ENCODE assay signal across 7 cellular contexts in the genomic region with DNA sequence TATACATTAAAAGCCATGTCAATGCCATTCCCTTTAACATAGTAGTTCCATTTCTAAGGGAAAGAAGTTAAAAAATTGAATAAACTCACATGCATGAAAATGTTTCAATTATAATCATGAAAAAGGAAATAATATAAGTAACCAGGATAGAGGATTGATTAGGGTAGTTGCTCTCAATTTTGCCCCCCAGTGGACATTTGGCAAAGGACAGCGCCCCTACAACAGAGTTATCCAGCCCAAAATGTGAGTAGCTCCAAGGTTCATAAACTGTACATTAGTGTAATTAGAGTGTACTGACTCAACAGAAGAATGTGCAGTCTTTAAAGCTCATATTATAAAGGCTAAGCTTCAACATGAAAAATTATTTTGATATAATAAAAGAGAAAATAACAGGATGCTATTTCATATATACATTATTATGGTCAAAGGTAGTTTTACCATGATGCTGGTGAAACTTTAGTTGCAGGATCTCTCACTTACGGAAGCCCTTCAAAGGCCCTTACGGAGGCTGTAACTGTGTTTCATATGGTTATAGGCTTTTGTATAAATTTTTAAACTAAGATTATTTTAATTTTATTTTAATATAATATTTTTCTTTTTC.
A peak's percentile ranks its signal among the peaks of the same experiment; 100 is the strongest.
DNase-seq lines count a peak whose midpoint lies in the region; ATAC-seq, FAIRE-seq and TF ChIP-seq lines count a peak whose summit lies in the region.

No MANE protein-coding gene starts in this region.

- no peak for TF ChIP-seq POLR2A in Peyer's patch (IDR thresholded peaks at IDR 0.05)

- no peaks in the 10 kb centered on the region for H3F3A ChIP-seq in DOHH2 (ENCODE audit: control insufficient read depth, insufficient read depth)

- WGBS in pancreas, 2 donors, result 89 to 91% methylated on average over 3 of the region's 3 CpGs

- no peak overlapping the region for H3K27ac ChIP-seq in DOHH2 (ENCODE audit: low read depth, low read length)
- H3K27ac ChIP-seq in Peyer's patch, result no peak overlapping the region
- H3K27ac ChIP-seq in pancreas, result no peak overlapping the region

- H3K36me3 ChIP-seq in DOHH2 (ENCODE audit: control insufficient read depth, low read length), result no peaks in the 10 kb centered on the region
- H3K36me3 ChIP-seq in HAP-1 (replicated peaks), result no peaks in the 10 kb centered on the region
- H3K36me3 ChIP-seq in kidney epithelial cell (ENCODE audit: control insufficient read depth, insufficient read depth, low read length), result no peaks in the 10 kb centered on the region
- no peaks in the 10 kb centered on the region for H3K36me3 ChIP-seq in Peyer's patch
- H3K36me3 ChIP-seq in pancreas, result no peaks in the 10 kb centered on the region

- H3K79me2 ChIP-seq in DOHH2 (ENCODE audit: control insufficient read depth, low read length), result no peaks in the 10 kb centered on the region

- intact Hi-C loops in pancreas (cut with DNase I), result no loop called here

- H3K9me3 ChIP-seq in DOHH2 (ENCODE audit: control insufficient read depth, insufficient read depth, low read length) (no peaks in the 10 kb centered on the region), HAP-1 (no peaks in the 10 kb centered on the region), Peyer's patch (no peaks in the 10 kb centered on the region), pancreas (no peaks in the 10 kb centered on the region)

- DNase-seq in HAP-1 (ENCODE audit: low spot score in 2 of 2) (peak; percentile 23 to 53), SK-N-DZ (ENCODE audit: low spot score) (peak; percentile 15), kidney epithelial cell (ENCODE audit: low read depth) (no peak), DMS79 (lab: John Stamatoyannopoulos, UW) (no peak), Peyer's patch (no peak), pancreas (no peak)

- H3K4me1 ChIP-seq in DOHH2 (ENCODE audit: control insufficient read depth, low read length) (no peaks in the 10 kb centered on the region), HAP-1 (peaks cover 5% of the 10 kb centered on the region), Peyer's patch (no peaks in the 10 kb centered on the region), pancreas (no peaks in the 10 kb centered on the region)

- no peak overlapping the region for H3K4me3 ChIP-seq in DOHH2 (ENCODE audit: low read length)
- no peak overlapping the region for H3K4me3 ChIP-seq in HAP-1
- no peak overlapping the region for H3K4me3 ChIP-seq in kidney epithelial cell (ENCODE audit: low read depth, low read length)
- H3K4me3 ChIP-seq in Peyer's patch, result no peak overlapping the region
- H3K4me3 ChIP-seq in pancreas, result no peak overlapping the region

- ATAC-seq in pancreas, result no peak

- TF ChIP-seq CTCF in DOHH2 (IDR thresholded peaks at IDR 0.05; ENCODE audit: low read depth, low read length, poor library complexity, severe bottlenecking) (peak; percentile 59), kidney epithelial cell (IDR thresholded peaks at IDR 0.05; ENCODE audit: insufficient read depth, low read length, poor library complexity, severe bottlenecking) (peak; percentile 54), Peyer's patch (IDR thresholded peaks at IDR 0.05) (peak in 3 of 6 experiments; percentile 11 to 27 (median 14)), pancreas (IDR thresholded peaks at IDR 0.05) (peak in 1 of 4 donors; percentile 14)

- no peak overlapping the region for H3K4me2 ChIP-seq in DOHH2 (ENCODE audit: low read length)

- H4K20me1 ChIP-seq in DOHH2 (ENCODE audit: control insufficient read depth, insufficient read depth, low read depth, low read length), result no peaks in the 10 kb centered on the region

- no peaks in the 10 kb centered on the region for H3K9me2 ChIP-seq in DOHH2 (replicated peaks; ENCODE audit: control insufficient read depth, low read length)

- FAIRE-seq in pancreas (lab: Jason Lieb, UNC), result no peak

- H3K27me3 ChIP-seq in DOHH2 (ENCODE audit: control insufficient read depth, low read length), result no peaks in the 10 kb centered on the region
- no peaks in the 10 kb centered on the region for H3K27me3 ChIP-seq in HAP-1 (ENCODE audit: low read depth)
- no peaks in the 10 kb centered on the region for H3K27me3 ChIP-seq in kidney epithelial cell (ENCODE audit: control insufficient read depth, insufficient read depth, low read length)
- no peaks in the 10 kb centered on the region for H3K27me3 ChIP-seq in Peyer's patch
- H3K27me3 ChIP-seq in pancreas, result no peaks in the 10 kb centered on the region

- in situ Hi-C loops in HAP-1 (cut with MboI; ENCODE audit: low sequenced_read_pairs), result no loop called here

Comparison
In these comparisons a context has a peak if more than half of its experiments do, and no peak if none do; other contexts are left out.
1. DNase-seq: peak in HAP-1 (2 of 2) and SK-N-DZ (single experiment); none in kidney epithelial cell (single experiment), DMS79 (single experiment), Peyer's patch (0 of 3) and pancreas (0 of 6).